8 cellular contexts compared by ENCODE assay signal in the genomic region with DNA sequence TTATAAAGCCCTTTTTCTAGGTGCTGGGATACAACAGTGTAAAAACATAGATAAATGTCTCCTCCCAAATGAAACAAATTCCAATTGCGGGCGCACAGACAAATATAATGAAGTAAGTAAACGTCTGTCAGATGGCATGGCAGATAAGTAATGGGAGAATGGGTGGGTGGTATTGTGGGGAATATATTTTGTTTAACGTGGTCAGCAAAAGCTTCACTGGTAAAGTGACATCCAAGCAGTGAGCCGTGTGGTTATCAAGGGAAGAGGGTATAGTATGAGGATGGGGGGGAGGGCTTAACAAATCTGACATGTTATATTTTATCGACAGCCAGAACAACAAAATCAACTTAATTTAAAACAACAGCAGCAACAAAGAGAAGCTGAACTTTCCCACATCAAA. TPM values are rescaled to one million over a fixed set of nuclear protein-coding genes. Genes with fewer than 3 reads are reported as not detected.
DNase-seq lines count a peak whose midpoint lies in the region; ATAC-seq and TF ChIP-seq lines count a peak whose summit lies in the region.

No MANE protein-coding gene starts in this region.

- peak overlapping the region; percentile 90 for H3K4me3 ChIP-seq in OCI-LY3 (ENCODE audit: low read length)
- peak overlapping the region; percentile 94 for H3K4me3 ChIP-seq in psoas muscle

- no peaks in the 10 kb centered on the region for H3K36me3 Mint-ChIP-seq in chondrocyte (ENCODE audit: low read depth)

- no peaks in the 10 kb centered on the region for H3K9me3 Mint-ChIP-seq in chondrocyte (ENCODE audit: low read depth)

- H3K9ac ChIP-seq in OCI-LY3 (ENCODE audit: low read length): 0 out of 2 replicates have a peak overlapping the region, but pooled peaks have one; percentile 77

- no peak overlapping the region for H3K27ac Mint-ChIP-seq in chondrocyte (ENCODE audit: unreplicated experiment)

- DNase-seq in NCI-H2081 (lab: John Stamatoyannopoulos, UW) (peak; percentile 6 to 9), NCI-H2081 treated with DMSO at 0.1 percent for 48 hours (lab: John Stamatoyannopoulos, UW) (no peak), chondrocyte (ENCODE audit: low spot score) (no peak), psoas muscle (no peak)

- H3K27me3 Mint-ChIP-seq in chondrocyte (ENCODE audit: low read depth): no peaks in the 10 kb centered on the region

- H2AFZ ChIP-seq in OCI-LY3 (ENCODE audit: low read depth, low read length): no peak overlapping the region

- H3K27ac ChIP-seq in OCI-LY3 (ENCODE audit: low read length): no peak overlapping the region
- no peak overlapping the region for H3K27ac ChIP-seq in psoas muscle

- peak overlapping the region; percentile 41 for H3K4me3 Mint-ChIP-seq in chondrocyte (ENCODE audit: unreplicated experiment)

- ATAC-seq in psoas muscle: no peak
- no peak for ATAC-seq in HG02938 (IDR thresholded peaks at IDR 0.05; ENCODE audit: unreplicated experiment)
- no peak for ATAC-seq in HG02852 (IDR thresholded peaks at IDR 0.05; ENCODE audit: unreplicated experiment)
- no peak for ATAC-seq in GM21737 (IDR thresholded peaks at IDR 0.05; ENCODE audit: unreplicated experiment)

- 69 to 74% (median 72%) methylated on average over 6 of the region's 6 CpGs for WGBS in psoas muscle, 3 donors

- peak overlapping the region; percentile 61 for H3K4me2 ChIP-seq in OCI-LY3 (ENCODE audit: low read length)

- TF ChIP-seq CTCF in OCI-LY3 (IDR thresholded peaks at IDR 0.05; ENCODE audit: low read depth, low read length): no peak
- no peak for TF ChIP-seq CTCF in chondrocyte (IDR thresholded peaks at IDR 0.05)
- TF ChIP-seq CTCF in psoas muscle (IDR thresholded peaks at IDR 0.05): no peak

- intact Hi-C loops in psoas muscle (cut with DNase I): no loop called here

- no peaks in the 10 kb centered on the region for H3K27me3 ChIP-seq in OCI-LY3 (ENCODE audit: low read depth, low read length)
- H3K27me3 ChIP-seq in psoas muscle (ENCODE audit: insufficient read depth in 3 of 3, low read length in 2 of 3): no peaks in the 10 kb centered on the region

- H3K9me3 ChIP-seq in OCI-LY3 (ENCODE audit: insufficient read depth, low read length): no peaks in the 10 kb centered on the region
- H3K9me3 ChIP-seq in psoas muscle: no peaks in the 10 kb centered on the region

- H3K79me2 ChIP-seq in OCI-LY3 (ENCODE audit: low read length): peaks cover 6% of the 10 kb centered on the region

- H4K20me1 ChIP-seq in OCI-LY3 (ENCODE audit: insufficient read depth, low read length): no peaks in the 10 kb centered on the region

- peaks cover 16% of the 10 kb centered on the region for H3K4me1 Mint-ChIP-seq in chondrocyte (ENCODE audit: low read depth)

- H3K4me1 ChIP-seq in OCI-LY3 (ENCODE audit: low read length) (peaks cover 11% of the 10 kb centered on the region), psoas muscle (peaks cover 9% of the 10 kb centered on the region)

- peaks cover 10% of the 10 kb centered on the region for H3K36me3 ChIP-seq in OCI-LY3 (replicated peaks; ENCODE audit: low read depth, low read length)
- peaks cover 0 to 37% of the 10 kb centered on the region in 2 donors for H3K36me3 ChIP-seq in psoas muscle (ENCODE audit: insufficient read depth in 1 of 2, low read depth in 1 of 2)

RNA-seq across cellular contexts. Expression of gene SVIP, which starts 1.2 kb away (rescaled TPM):
- 9.4 to 16.2 TPM (median 10.3 TPM) in 3 replicates for total RNA-seq in chondrocyte
- total RNA-seq in psoas muscle: 10 to 100 TPM; 18.0 to 29.1 (median 20.9) TPM
- 10 to 100 TPM in 1 of 3 donors, 1 to 10 TPM in 2; 3.9 to 11.9 (median 8.9) TPM for polyA plus RNA-seq in psoas muscle

RNA-seq across cellular contexts. Expression of gene CCDC179, which starts 31.9 kb away (rescaled TPM):
- total RNA-seq in chondrocyte: not detected in 3 replicates
- total RNA-seq in psoas muscle: not detected
- polyA plus RNA-seq in psoas muscle: not detected

Comparison
In these comparisons a context has a peak if more than half of its experiments do, and no peak if none do; other contexts are left out.
1. DNase-seq: peak in NCI-H2081 (2 of 2); none in NCI-H2081 treated with DMSO at 0.1 percent for 48 hours (single experiment), chondrocyte (single experiment) and psoas muscle (0 of 2).